ENCODE assay signal across 8 cellular contexts in the genomic region with DNA sequence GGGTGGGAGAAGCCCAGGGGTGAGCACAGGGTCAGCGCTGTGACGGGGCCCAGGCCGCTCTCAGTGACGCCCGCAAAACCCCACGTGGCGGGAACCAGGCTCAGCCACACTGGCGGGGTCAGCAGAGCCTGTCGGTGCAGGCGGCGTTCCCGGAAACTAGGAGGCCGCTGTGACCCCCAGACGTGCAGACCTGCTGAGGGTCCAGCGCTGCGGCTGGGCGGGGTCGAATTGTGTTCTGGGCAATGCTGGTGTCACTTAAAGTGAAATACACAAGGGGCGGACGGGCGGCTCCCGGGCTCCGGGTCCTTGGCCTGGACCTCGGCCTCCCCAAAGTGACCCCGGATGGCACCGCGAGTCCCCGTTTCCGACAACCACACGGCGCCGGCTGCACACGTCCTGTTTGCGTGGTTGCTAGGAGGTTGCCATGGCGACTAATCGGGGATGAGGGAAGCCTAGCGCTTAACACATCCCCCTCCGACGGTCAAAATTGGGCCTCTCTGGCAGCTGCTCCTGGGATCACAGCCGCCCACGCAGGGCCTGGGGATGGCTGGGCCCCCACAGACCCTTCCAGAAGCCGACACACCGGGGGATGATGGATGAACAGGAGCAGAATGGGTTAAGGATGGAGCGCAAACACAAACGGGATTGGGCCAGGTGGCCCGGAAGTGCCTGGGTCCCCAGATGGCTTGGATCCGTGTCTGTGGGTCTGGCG.
DNase-seq lines count a peak whose midpoint lies in the region; ATAC-seq and TF ChIP-seq lines count a peak whose summit lies in the region.

No MANE protein-coding gene starts in this region.

- H3K36me3 ChIP-seq in Caco-2 (ENCODE audit: control insufficient read depth, insufficient read depth, low read length): no peaks in the 10 kb centered on the region
- H3K36me3 ChIP-seq in neural progenitor cell: no peaks in the 10 kb centered on the region
- H3K36me3 ChIP-seq in suprapubic skin: no peaks in the 10 kb centered on the region

- no peak overlapping the region for H3K4me3 Mint-ChIP-seq in Caco-2 (ENCODE audit: unreplicated experiment)
- no peak overlapping the region for H3K4me3 Mint-ChIP-seq in activated CD8-positive, alpha-beta memory T cell treated with anti-CD3 and anti-CD28 coated beads, Interleukin-2, amount 10 ng/mL, durations not matched to agents 7 days and 5 days
- H3K4me3 Mint-ChIP-seq in neural progenitor cell: peak overlapping the region; percentile 66

- CTCF ChIA-PET in Caco-2 (lab: Charles Lee): no interaction called here
- CTCF ChIA-PET in activated CD8-positive, alpha-beta memory T cell treated with anti-CD3 and anti-CD28 coated beads, Interleukin-2, amount 10 ng/mL, durations not matched to agents 7 days and 5 days (lab: Charles Lee): no interaction called here

- peaks cover 5% of the 10 kb centered on the region; the same call in 1 of the 2 replicates for H3K9me3 ChIP-seq in Caco-2
- H3K9me3 ChIP-seq in neural progenitor cell (ENCODE audit: low read depth): no peaks in the 10 kb centered on the region
- no peaks in the 10 kb centered on the region for H3K9me3 ChIP-seq in suprapubic skin

- H3K27ac ChIP-seq in neural progenitor cell: no peak overlapping the region
- H3K27ac ChIP-seq in suprapubic skin: no peak overlapping the region

- TF ChIP-seq CTCF in Caco-2 (IDR thresholded peaks at IDR 0.05; ENCODE audit: insufficient read depth in 1 of 2, low read depth in 1 of 2, low read length in 1 of 2, severe bottlenecking in 1 of 2, unreplicated experiment in 1 of 2): no peak
- no peak for TF ChIP-seq CTCF in neural progenitor cell (IDR thresholded peaks at IDR 0.05)
- no peak for TF ChIP-seq CTCF in suprapubic skin (IDR thresholded peaks at IDR 0.05)

- H3K9me3 Mint-ChIP-seq in Caco-2 (ENCODE audit: unreplicated experiment): no peaks in the 10 kb centered on the region
- peaks cover 2% of the 10 kb centered on the region for H3K9me3 Mint-ChIP-seq in activated CD8-positive, alpha-beta memory T cell treated with anti-CD3 and anti-CD28 coated beads, Interleukin-2, amount 10 ng/mL, durations not matched to agents 7 days and 5 days (ENCODE audit: low read depth)
- H3K9me3 Mint-ChIP-seq in neural progenitor cell: peaks cover 1% of the 10 kb centered on the region

- H3K4me1 ChIP-seq in Caco-2 (no peaks in the 10 kb centered on the region), neural progenitor cell (peaks cover 26% of the 10 kb centered on the region), suprapubic skin (peaks cover 5% of the 10 kb centered on the region)

- TF ChIP-seq EP300 in suprapubic skin (IDR thresholded peaks at IDR 0.05): no peak

- H3K9ac ChIP-seq in neural progenitor cell: no peak overlapping the region

- H3K27me3 Mint-ChIP-seq in Caco-2 (ENCODE audit: insufficient read depth, unreplicated experiment) (peaks cover 3% of the 10 kb centered on the region), neural progenitor cell (ENCODE audit: insufficient read depth, low read depth) (peaks cover 2% of the 10 kb centered on the region)
- H3K27me3 Mint-ChIP-seq in activated CD8-positive, alpha-beta memory T cell treated with anti-CD3 and anti-CD28 coated beads, Interleukin-2, amount 10 ng/mL, durations not matched to agents 7 days and 5 days: no peaks in the 10 kb centered on the region

- 20% methylated on average over 2 of the region's 48 CpGs for WGBS in suprapubic skin

- H4K20me1 ChIP-seq in neural progenitor cell (ENCODE audit: low read depth): no peaks in the 10 kb centered on the region

- ATAC-seq in activated CD8-positive, alpha-beta memory T cell treated with anti-CD3 and anti-CD28 coated beads, Interleukin-2, amount 10 ng/mL, durations not matched to agents 7 days and 5 days: peak; percentile 81
- ATAC-seq in GM21526 (IDR thresholded peaks at IDR 0.05; ENCODE audit: low FRiP score, unreplicated experiment): no peak

- H3K4me1 Mint-ChIP-seq in Caco-2 (ENCODE audit: low read depth, unreplicated experiment): no peaks in the 10 kb centered on the region
- H3K4me1 Mint-ChIP-seq in activated CD8-positive, alpha-beta memory T cell treated with anti-CD3 and anti-CD28 coated beads, Interleukin-2, amount 10 ng/mL, durations not matched to agents 7 days and 5 days: peaks cover 9% of the 10 kb centered on the region
- H3K4me1 Mint-ChIP-seq in neural progenitor cell: peaks cover 38% of the 10 kb centered on the region

- H3K27me3 ChIP-seq in Caco-2 (replicated peaks; ENCODE audit: control insufficient read depth, insufficient read depth, low read length): no peaks in the 10 kb centered on the region
- H3K27me3 ChIP-seq in neural progenitor cell: no peaks in the 10 kb centered on the region
- peaks cover 21% of the 10 kb centered on the region for H3K27me3 ChIP-seq in suprapubic skin

- no peaks in the 10 kb centered on the region for H3K79me2 ChIP-seq in neural progenitor cell (ENCODE audit: low read depth)

- H2AFZ ChIP-seq in neural progenitor cell (replicated peaks): peak overlapping the region; percentile 7

- peaks cover 11% of the 10 kb centered on the region for H3F3A ChIP-seq in neural progenitor cell (ENCODE audit: low read depth)

- H3K4me3 ChIP-seq in Caco-2 (ENCODE audit: low read depth, low read length): no peak overlapping the region
- no peak overlapping the region for H3K4me3 ChIP-seq in neural progenitor cell
- peak overlapping the region; percentile 18 for H3K4me3 ChIP-seq in suprapubic skin

- intact Hi-C loops in Caco-2 (cut with micrococcal nuclease; ENCODE audit: unreplicated experiment): no loop called here

- POLR2A ChIA-PET in Caco-2 (lab: Charles Lee): no interaction called here

- DNase-seq in Caco-2 (peak; percentile 30 to 54), NCI-H2171 treated with DMSO at 0.1 percent for 48 hours (lab: John Stamatoyannopoulos, UW) (peak; percentile 86), erythroblast (lab: John Stamatoyannopoulos, UW) (peak; percentile 50 to 72), neural progenitor cell (ENCODE audit: low spot score) (peak; percentile 97), suprapubic skin (ENCODE audit: low spot score in 2 of 2) (peak; percentile 81 to 87), HK-2 (ENCODE audit: unreplicated experiment) (no peak)
- DNase-seq in activated CD8-positive, alpha-beta memory T cell treated with anti-CD3 and anti-CD28 coated beads, Interleukin-2, amount 10 ng/mL, durations not matched to agents 7 days and 5 days: peak; percentile 93

- H3K4me2 ChIP-seq in neural progenitor cell: peak overlapping the region; percentile 40

- no peaks in the 10 kb centered on the region for H3K36me3 Mint-ChIP-seq in Caco-2 (ENCODE audit: insufficient read depth, unreplicated experiment)
- H3K36me3 Mint-ChIP-seq in activated CD8-positive, alpha-beta memory T cell treated with anti-CD3 and anti-CD28 coated beads, Interleukin-2, amount 10 ng/mL, durations not matched to agents 7 days and 5 days: no peaks in the 10 kb centered on the region
- H3K36me3 Mint-ChIP-seq in neural progenitor cell: no peaks in the 10 kb centered on the region

- H3K27ac Mint-ChIP-seq in Caco-2 (ENCODE audit: unreplicated experiment) (no peak overlapping the region), neural progenitor cell (peak overlapping the region; percentile 97)
- H3K27ac Mint-ChIP-seq in activated CD8-positive, alpha-beta memory T cell treated with anti-CD3 and anti-CD28 coated beads, Interleukin-2, amount 10 ng/mL, durations not matched to agents 7 days and 5 days: no peak overlapping the region

- BruUV-seq in Caco-2 (replicated peaks; lab: Mats Ljungman, UMichigan): no TSS peak

- TF ChIP-seq POLR2A in erythroblast (IDR thresholded peaks at IDR 0.05; ENCODE audit: low read length): no peak
- TF ChIP-seq POLR2A in suprapubic skin (IDR thresholded peaks at IDR 0.05): no peak
